ENCODE assay signal across 26 cellular contexts in genomic region chr17:73279704-73280103, GRCh38. TPM values are rescaled to one million over a fixed set of nuclear protein-coding genes. Genes with fewer than 3 reads are reported as not detected.
DNase-seq lines count a peak whose midpoint lies in the region; ATAC-seq and TF ChIP-seq lines count a peak whose summit lies in the region.
"Had no signal": no experiment of that assay in that cellular context is flagged by ENCODE, and none has a peak within 500 bp of the region (broad histone marks: within the 10 kb centered on the region; RNA-seq: fewer than 3 reads in every experiment).

No MANE protein-coding gene starts in this region.

- H3K14ac ChIP-seq in neuronal stem cell (ENCODE audit: low read length): peak overlapping the region; percentile 56

- H3K4me3 ChIP-seq in esophagus squamous epithelium: no peak overlapping the region
- H3K4me3 ChIP-seq in neuronal stem cell (ENCODE audit: low read length in 2 of 2): peak overlapping the region in 1 of 2 donors; percentile 53
- no peak overlapping the region for H3K4me3 ChIP-seq in tibial nerve
- H3K4me3 ChIP-seq: BLaER1, psoas muscle, SJSA1 had no signal

- H2BK5ac ChIP-seq in neuronal stem cell (ENCODE audit: low read length): peak overlapping the region; percentile 53

- H3K4me2 ChIP-seq in neuronal stem cell (ENCODE audit: insufficient read depth, low read length, poor library complexity, severe bottlenecking): no peak overlapping the region

- no peak overlapping the region for H3K23ac ChIP-seq in neuronal stem cell (ENCODE audit: low read depth, low read length, poor library complexity)

- intact Hi-C loops in esophagus squamous epithelium (cut with DNase I): no loop called here

- H3K36me3 ChIP-seq in esophagus squamous epithelium: peaks cover 0 to 39% (median under 1%) of the 10 kb centered on the region in 3 donors
- peaks cover 1 to 2% of the 10 kb centered on the region in 2 donors for H3K36me3 ChIP-seq in neuronal stem cell (replicated peaks in 1 of 2; ENCODE audit: control insufficient read depth in 2 of 2, insufficient read depth in 2 of 2, low read length in 2 of 2)
- peaks cover 0 to 24% (median 0%) of the 10 kb centered on the region in 3 donors for H3K36me3 ChIP-seq in tibial nerve
- H3K36me3 ChIP-seq: BLaER1 had no signal

- no peak overlapping the region for H2AFZ ChIP-seq in neuronal stem cell (ENCODE audit: low read length)

- H3K9me3 ChIP-seq in esophagus squamous epithelium (no peaks in the 10 kb centered on the region), neuronal stem cell (replicated peaks in 1 of 2; ENCODE audit: control insufficient read depth in 2 of 2, insufficient read depth in 1 of 2, low read depth in 1 of 2, low read length in 2 of 2) (no peaks in the 10 kb centered on the region), tibial nerve (no peaks in the 10 kb centered on the region)
- H3K9me3 ChIP-seq: BLaER1, psoas muscle, SJSA1 had no signal

- H2BK12ac ChIP-seq in neuronal stem cell (ENCODE audit: low read length): no peak overlapping the region

- H4K91ac ChIP-seq in neuronal stem cell (ENCODE audit: low read depth, low read length, poor library complexity): no peak overlapping the region

- DNase-seq in RWPE1 (ENCODE audit: low spot score) (no peak), esophagus squamous epithelium (lab: John Stamatoyannopoulos, UW) (no peak), neuronal stem cell (ENCODE audit: low spot score) (no peak), tibial nerve (ENCODE audit: low spot score in 2 of 2) (no peak), T1000 (lab: John Stamatoyannopoulos, UW) (no peak)
- DNase-seq: activated CD4-positive, alpha-beta memory T cell treated with anti-CD3 and anti-CD28 coated beads for 36 hours; activated CD8-positive, alpha-beta memory T cell treated with anti-CD3 and anti-CD28 coated beads, Interleukin-2, amount 50 U/mL, for 48 hours; aorta; COR-L47; DMS79; GDM1; NCI-H1092 treated with DMSO at 0.1 percent for 48 hours; NCI-H187 treated with DMSO at 0.1 percent for 48 hours; NCI-H69; psoas muscle; T-cell; trophoblast cell had no signal

- H3K4me1 ChIP-seq in esophagus squamous epithelium (peaks cover 9 to 54% (median 37%) of the 10 kb centered on the region in 3 donors), neuronal stem cell (ENCODE audit: control insufficient read depth in 2 of 2, insufficient read depth in 1 of 2, low read depth in 1 of 2, low read length in 2 of 2) (peaks cover 13 to 22% of the 10 kb centered on the region in 2 donors), tibial nerve (peaks cover 0 to 67% (median 32%) of the 10 kb centered on the region in 4 donors)

- TF ChIP-seq CTCF in RWPE1 (conservative IDR thresholded peaks at IDR 0.05; ENCODE audit: low read depth) (no peak), esophagus squamous epithelium (IDR thresholded peaks at IDR 0.05) (no peak), tibial nerve (IDR thresholded peaks at IDR 0.05) (no peak)

- H2BK120ac ChIP-seq in neuronal stem cell (ENCODE audit: low read depth, low read length): no peak overlapping the region

- peak overlapping the region; percentile 5 for H2BK15ac ChIP-seq in neuronal stem cell (ENCODE audit: low read length)

- ATAC-seq in HG03108 (IDR thresholded peaks at IDR 0.05; ENCODE audit: unreplicated experiment) (no peak), GM18520 (IDR thresholded peaks at IDR 0.05; ENCODE audit: unreplicated experiment) (no peak), HG02610 (IDR thresholded peaks at IDR 0.05; ENCODE audit: unreplicated experiment) (no peak)
- ATAC-seq: T-cell had no signal

- H4K8ac ChIP-seq in neuronal stem cell (ENCODE audit: low read depth, low read length): no peak overlapping the region

- POLR2A ChIA-PET in RWPE1 (lab: Yijun Ruan, JAX; ENCODE audit: low non-redundant PET): no interaction called here

- no peak for TF ChIP-seq POLR2A in esophagus squamous epithelium (IDR thresholded peaks at IDR 0.05)
- TF ChIP-seq POLR2A in tibial nerve (IDR thresholded peaks at IDR 0.05): no peak

- H3K4ac ChIP-seq in neuronal stem cell (ENCODE audit: low read length): no peak overlapping the region

- H3K79me1 ChIP-seq in neuronal stem cell (ENCODE audit: low read depth, low read length): peaks cover 4% of the 10 kb centered on the region

- H3K27me3 ChIP-seq in esophagus squamous epithelium (no peaks in the 10 kb centered on the region), neuronal stem cell (ENCODE audit: control insufficient read depth in 3 of 3, insufficient read depth in 3 of 3, low read depth in 1 of 3, low read length in 3 of 3) (no peaks in the 10 kb centered on the region), tibial nerve (no peaks in the 10 kb centered on the region)
- H3K27me3 ChIP-seq: BLaER1, SJSA1 had no signal

- no peak for TF ChIP-seq EP300 in tibial nerve (IDR thresholded peaks at IDR 0.05)

- WGBS in esophagus squamous epithelium, 2 donors: 71 to 94% methylated on average over 2 to 3 of the region's 7 CpGs
- no CpG with 5 or more reads among the region's 7 CpGs for WGBS in neuronal stem cell (ENCODE audit: extremely low coverage in 2 of 2, insufficient read length in 2 of 2, insufficient replicate concordance in 1 of 2), 2 donors
- WGBS in tibial nerve, 2 donors: 76 to 82% methylated on average over 5 to 6 of the region's 7 CpGs

- peak overlapping the region; percentile 90 for H3K18ac ChIP-seq in neuronal stem cell (ENCODE audit: low read length)

- CTCF ChIA-PET in RWPE1 (lab: Yijun Ruan, JAX): no interaction called here

- H3K27ac ChIP-seq in RWPE1 (peak overlapping the region; percentile 68), esophagus squamous epithelium (peak overlapping the region in 3 of 4 donors; percentile 6 to 82 (median 61)), neuronal stem cell (replicated peaks; ENCODE audit: low read length) (no peak overlapping the region), tibial nerve (peak overlapping the region in 3 of 4 donors; percentile 65 to 85 (median 83))
- H3K27ac ChIP-seq: BLaER1, psoas muscle, SJSA1 had no signal

- H2AK5ac ChIP-seq in neuronal stem cell (ENCODE audit: low read depth, low read length): peak overlapping the region; percentile 27

- H3K9ac ChIP-seq in neuronal stem cell (ENCODE audit: low read depth, low read length, poor library complexity): no peak overlapping the region
- H3K9ac ChIP-seq: BLaER1 had no signal

RNA-seq across cellular contexts. Expression of gene CPSF4L, which starts 18.0 kb away (rescaled TPM):
- total RNA-seq in esophagus squamous epithelium: not detected
- polyA plus RNA-seq in neuronal stem cell (2013, experiment 1 of 2): not detected
- polyA plus RNA-seq in neuronal stem cell (2013, experiment 2 of 2): not detected
- not detected for total RNA-seq in tibial nerve
- total RNA-seq: activated CD4-positive, alpha-beta memory T cell treated with anti-CD3 and anti-CD28 coated beads for 36 hours; activated T-helper 2 cell treated with anti-CD3 and anti-CD28 coated beads, Interferon-gamma antibody, Interleukin-2, Interleukin-4, amounts not matched to agents 10 μg/mL and 5 μg/mL and 100 μg/mL, durations not matched to agents 14 hours and 24 hours and 36 hours; cardiac septum; lung microvascular endothelial cell; psoas muscle; T-cell had no signal
- polyA plus RNA-seq: aorta, keratinocyte, psoas muscle had no signal

RNA-seq across cellular contexts. Expression of gene CDC42EP4, which starts 32.1 kb away (rescaled TPM):
- total RNA-seq in esophagus squamous epithelium: 10 to 100 TPM; 45.1 to 63.9 (median 52.9) TPM
- 23.5 TPM for polyA plus RNA-seq in neuronal stem cell (2013, experiment 1 of 2)
- 23.9 TPM for polyA plus RNA-seq in neuronal stem cell (2013, experiment 2 of 2)
- total RNA-seq in tibial nerve: 100 to 1,000 TPM in 3 of 4 donors, 10 to 100 TPM in 1; 93.3 to 121 (median 117) TPM
